ENCODE assay signal across 25 cellular contexts in the genomic region with DNA sequence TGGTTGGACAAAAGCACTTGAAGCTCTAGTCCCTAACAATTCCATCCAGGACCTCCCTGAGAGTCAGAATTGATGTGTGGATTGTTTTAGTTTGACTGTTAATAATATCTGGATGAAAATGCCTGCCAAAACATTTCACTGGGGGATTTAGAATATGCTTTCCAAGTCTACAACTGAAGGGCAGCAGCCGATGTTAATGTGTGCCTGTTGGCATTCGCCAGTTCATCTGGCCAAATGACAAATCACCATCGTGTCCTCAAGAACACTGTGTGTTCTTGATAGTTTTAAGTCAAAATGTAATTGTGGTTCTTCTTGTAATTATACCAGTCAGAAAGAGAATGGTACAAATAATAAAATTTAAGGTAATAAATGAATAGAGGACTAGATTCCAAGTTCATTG.
"Had no signal": no experiment of that assay in that cellular context is flagged by ENCODE, and none has a peak within 500 bp of the region (broad histone marks: within the 10 kb centered on the region; RNA-seq: fewer than 3 reads in every experiment).

No MANE protein-coding gene starts in this region.

- ATAC-seq: mucosa of descending colon; natural killer cell treated with Interleukin-12 subunit alpha and Interleukin-12 subunit beta and Interleukin-15 and Interleukin-18, amount 100 ng/mL, for 72 hours; sciatic nerve; stimulated activated effector memory CD8-positive, alpha-beta T cell treated with anti-CD3 and anti-CD28 coated beads, Interleukin-12 subunit alpha, Interleukin-12 subunit beta, amount 100 ng/mL, for 72 hours had no signal

- FAIRE-seq: colon, frontal cortex, pancreas had no signal

- H3K4me1 ChIP-seq: pancreas had no signal

- H3K27ac ChIP-seq: dorsolateral prefrontal cortex, neutrophil, pancreas had no signal

- H3K27me3 ChIP-seq: dorsolateral prefrontal cortex, neutrophil, pancreas, stomach, tibial artery had no signal

- DNase-seq: central memory CD4-positive, alpha-beta T cell; dorsolateral prefrontal cortex; effector memory CD4-positive, alpha-beta T cell; erythroblast; esophagus squamous epithelium; hypothalamus; immature natural killer cell; islet precursor cell; kidney glomerular epithelial cell; mesenchymal stem cell; mucosa of descending colon; naive B cell; pancreas; retina; stimulated activated CD4-positive, alpha-beta T cell treated with anti-CD3 and anti-CD28 coated beads, Interleukin-2, amount 100 ng/mL, for 24 hours; stimulated activated CD4-positive, alpha-beta T cell treated with anti-CD3 and anti-CD28 coated beads, Interleukin-4, amount 100 ng/mL, for 24 hours; stimulated activated naive CD4-positive, alpha-beta T cell treated with Interleukin-2 at 50 U/mL for 16 hours; stomach; tibial artery had no signal

- H3K36me3 ChIP-seq: esophagus squamous epithelium, neutrophil, pancreas, stomach, tibial artery had no signal

- H3K4me3 ChIP-seq: dorsolateral prefrontal cortex, esophagus squamous epithelium, mucosa of descending colon, pancreas, stomach, tibial artery had no signal

- H3K9me3 ChIP-seq: esophagus squamous epithelium, mucosa of descending colon, neutrophil, pancreas, stomach, tibial artery had no signal
